ENCODE assay signal across 29 cellular contexts in genomic region chr18:8769509-8769908, GRCh38.
"Had no signal": no experiment of that assay in that cellular context is flagged by ENCODE, and none has a peak within 500 bp of the region (broad histone marks: within the 10 kb centered on the region; RNA-seq: fewer than 3 reads in every experiment).

No MANE protein-coding gene starts in this region.

- H3K36me3 Mint-ChIP-seq: activated naive CD8-positive, alpha-beta T cell treated with anti-CD3 and anti-CD28 coated beads for 36 hours had no signal

- H3K36me3 ChIP-seq: cardiac muscle cell had no signal

- ATAC-seq: activated CD8-positive, alpha-beta T cell treated with anti-CD3 and anti-CD28 coated beads for 36 hours; activated T-helper 17 cell treated with anti-CD3 and anti-CD28 coated beads, Interleukin-2, amount 50 U/mL, for 72 hours; Panc1 had no signal

- DNase-seq: activated CD4-positive, alpha-beta T cell treated with anti-CD3 and anti-CD28 coated beads, Interleukin-2, amount 10 ng/mL, durations not matched to agents 24 days and 14 days; activated CD4-positive, alpha-beta T cell treated with anti-CD3 and anti-CD28 coated beads, Interleukin-2, amount 50 U/mL, for 4 hours; activated CD8-positive, alpha-beta T cell treated with anti-CD3 and anti-CD28 coated beads for 36 hours; activated effector memory CD4-positive, alpha-beta T cell treated with anti-CD3 and anti-CD28 coated beads, Interleukin-2, amount 50 U/mL, for 16 hours; activated naive CD4-positive, alpha-beta T cell; activated naive CD4-positive, alpha-beta T cell treated with anti-CD3 and anti-CD28 coated beads, Interleukin-2, amount 50 U/mL, for 16 hours; activated naive CD8-positive, alpha-beta T cell treated with anti-CD3 and anti-CD28 coated beads for 36 hours; activated T-cell treated with anti-CD3 and anti-CD28 coated beads for 4 hours; activated T-cell treated with anti-CD3 and anti-CD28 coated beads, Interleukin-2, amount 50 U/mL, for 48 hours; amniotic stem cell; aorta; MM.1S; MV-4-11; NCI-H1092; NCI-H1436 treated with DMSO at 0.1 percent for 48 hours; NCI-H1694 treated with DMSO at 0.1 percent for 48 hours; NCI-H2029; NCI-H345; NCI-H524 treated with DMSO at 0.1 percent for 48 hours; SHP77 treated with DMSO at 0.1 percent for 48 hours; SK-N-SH had no signal

- H3K4me1 Mint-ChIP-seq: activated CD4-positive, alpha-beta T cell treated with anti-CD3 and anti-CD28 coated beads, Interleukin-2, amount 10 ng/mL, durations not matched to agents 24 days and 14 days; activated naive CD8-positive, alpha-beta T cell treated with anti-CD3 and anti-CD28 coated beads for 36 hours; activated T-helper 17 cell treated with anti-CD3 and anti-CD28 coated beads, Interleukin-2, amount 50 U/mL, for 72 hours had no signal

- H3K4me1 ChIP-seq: SJSA1 had no signal

- H3K27ac Mint-ChIP-seq: activated CD4-positive, alpha-beta T cell treated with anti-CD3 and anti-CD28 coated beads, Interleukin-2, amount 10 ng/mL, durations not matched to agents 24 days and 14 days; activated CD8-positive, alpha-beta T cell treated with anti-CD3 and anti-CD28 coated beads for 36 hours; activated naive CD8-positive, alpha-beta T cell treated with anti-CD3 and anti-CD28 coated beads for 36 hours; activated T-helper 17 cell treated with anti-CD3 and anti-CD28 coated beads, Interleukin-2, amount 50 U/mL, for 72 hours; T-helper 1 cell treated with Interleukin-12 subunit alpha and Interleukin-12 subunit beta and Interleukin-4 antibody, amounts not matched to agents 30 μg/mL and 1 μg/mL, for 36 hours; T-helper 2 cell treated with Interferon-gamma antibody and Interleukin-4, amounts not matched to agents 5 μg/mL and 100 μg/mL, for 36 hours had no signal

- H3K4me3 Mint-ChIP-seq: activated CD4-positive, alpha-beta T cell treated with anti-CD3 and anti-CD28 coated beads, Interleukin-2, amount 10 ng/mL, durations not matched to agents 24 days and 14 days; activated CD8-positive, alpha-beta T cell treated with anti-CD3 and anti-CD28 coated beads for 36 hours; activated naive CD8-positive, alpha-beta T cell treated with anti-CD3 and anti-CD28 coated beads for 36 hours; activated T-helper 17 cell treated with anti-CD3 and anti-CD28 coated beads, Interleukin-2, amount 50 U/mL, for 72 hours; central memory CD8-positive, alpha-beta T cell; T-helper 1 cell treated with Interleukin-12 subunit alpha and Interleukin-12 subunit beta and Interleukin-4 antibody, amounts not matched to agents 30 μg/mL and 1 μg/mL, for 36 hours; T-helper 2 cell treated with Interferon-gamma antibody and Interleukin-4, amounts not matched to agents 5 μg/mL and 100 μg/mL, for 36 hours had no signal

- H3K27me3 ChIP-seq: cardiac muscle cell, SJSA1 had no signal

- H3K9me3 Mint-ChIP-seq: activated CD4-positive, alpha-beta T cell treated with anti-CD3 and anti-CD28 coated beads, Interleukin-2, amount 10 ng/mL, durations not matched to agents 24 days and 14 days; activated CD8-positive, alpha-beta T cell treated with anti-CD3 and anti-CD28 coated beads for 36 hours; activated naive CD8-positive, alpha-beta T cell treated with anti-CD3 and anti-CD28 coated beads for 36 hours; activated T-helper 17 cell treated with anti-CD3 and anti-CD28 coated beads, Interleukin-2, amount 50 U/mL, for 72 hours; central memory CD8-positive, alpha-beta T cell; T-helper 1 cell treated with Interleukin-12 subunit alpha and Interleukin-12 subunit beta and Interleukin-4 antibody, amounts not matched to agents 30 μg/mL and 1 μg/mL, for 36 hours; T-helper 2 cell treated with Interferon-gamma antibody and Interleukin-4, amounts not matched to agents 5 μg/mL and 100 μg/mL, for 36 hours had no signal

- H3K27me3 Mint-ChIP-seq: activated CD8-positive, alpha-beta T cell treated with anti-CD3 and anti-CD28 coated beads for 36 hours; activated naive CD8-positive, alpha-beta T cell treated with anti-CD3 and anti-CD28 coated beads for 36 hours; activated T-helper 17 cell treated with anti-CD3 and anti-CD28 coated beads, Interleukin-2, amount 50 U/mL, for 72 hours; central memory CD8-positive, alpha-beta T cell had no signal

- H3K4me3 ChIP-seq: cardiac muscle cell, SJSA1 had no signal

- H3K9me3 ChIP-seq: SJSA1, SK-N-SH had no signal

- H3K27ac ChIP-seq: cardiac muscle cell, KMS-11, SJSA1 had no signal
